In genomic region chr7:106865130-106866115, GRCh38 we compare ENCODE assay signal across 1 cellular context.
A peak's percentile ranks its signal among the peaks of the same experiment; 100 is the strongest.
TF ChIP-seq lines count a peak whose summit lies in the region.

Gene PIK3CG (plus strand): TSS chr7:106865282. CDS start chr7:106867562, 2,280 bp downstream.

TF ChIP-seq in K562, 482 proteins besides CTCF, POLR2A, EP300 and RAD21 (continued from another document and continues in another):
- TF ChIP-seq CUX1 (CRISPR knock-in tag; IDR thresholded peaks at IDR 0.05) (0 out of 2 replicates have a peak, but pooled peaks have one; percentile 23), NCOA1 (IDR thresholded peaks at IDR 0.05; ENCODE audit: low read depth) (peak; percentile 33; the same call in 1 of the 2 replicates), ELF2 (CRISPR knock-in tag; IDR thresholded peaks at IDR 0.05) (peak; percentile 74; the same call in 1 of the 2 replicates), TOE1 (IDR thresholded peaks at IDR 0.05; ENCODE audit: borderline replicate concordance) (peak; percentile 60), TOE1 (CRISPR knock-in tag; IDR thresholded peaks at IDR 0.05; ENCODE audit: borderline replicate concordance, low read depth) (0 out of 2 replicates have a peak, but pooled peaks have one; percentile 61), DIDO1 (tag; IDR thresholded peaks at IDR 0.05; ENCODE audit: low read depth) (no peak), CTBP1 (IDR thresholded peaks at IDR 0.05; ENCODE audit: borderline replicate concordance) (peak; percentile 84; the same call in 1 of the 2 replicates), STAT6 (CRISPR knock-in tag; IDR thresholded peaks at IDR 0.05) (0 out of 2 replicates have a peak, but pooled peaks have one; percentile 17), TARDBP (IDR thresholded peaks at IDR 0.05) (0 out of 2 replicates have a peak, but pooled peaks have one; percentile 50), RHOXF2B (CRISPR knock-in tag; conservative IDR thresholded peaks at IDR 0.05) (no peak), ARID1B (IDR thresholded peaks at IDR 0.05) (peak; percentile 56; the same call in 1 of the 2 replicates), REST (CRISPR knock-in tag; IDR thresholded peaks at IDR 0.05; ENCODE audit: low read depth) (no peak), CHD4 (IDR thresholded peaks at IDR 0.05; ENCODE audit: insufficient read depth, insufficient replicate concordance, low read depth, low read length, poor library complexity, severe bottlenecking) (peak; percentile 52), ZNF75A (CRISPR knock-in tag; IDR thresholded peaks at IDR 0.05) (peak; percentile 68; the same call in 1 of the 2 replicates), TEAD4 (IDR thresholded peaks at IDR 0.05; ENCODE audit: low read length) (no peak), TEAD4 (CRISPR knock-in tag; IDR thresholded peaks at IDR 0.05; ENCODE audit: borderline replicate concordance) (no peak), ELK3 (CRISPR knock-in tag; IDR thresholded peaks at IDR 0.05) (peak; percentile 77; the same call in 1 of the 2 replicates), FOXK2 (conservative IDR thresholded peaks at IDR 0.05 in 1 of 2, IDR thresholded peaks at IDR 0.05 in 1 of 2; ENCODE audit: low read depth in 2 of 2) (peak; percentile 54 to 78; a peak in 3 of 4 replicates), KDM5B (IDR thresholded peaks at IDR 0.05; ENCODE audit: insufficient replicate concordance, low read depth, low read length) (peak; percentile 55), KLF6 (CRISPR knock-in tag; IDR thresholded peaks at IDR 0.05; ENCODE audit: borderline replicate concordance) (peak; percentile 12; the same call in 1 of the 2 replicates), JUND (IDR thresholded peaks at IDR 0.05; ENCODE audit: borderline replicate concordance, low read depth, low read length) (no peak), JUND (tag; IDR thresholded peaks at IDR 0.05; ENCODE audit: borderline replicate concordance, low read depth, low read length) (peak; percentile 52; the same call in 1 of the 3 replicates), ZNF395 (CRISPR knock-in tag; IDR thresholded peaks at IDR 0.05) (peak; percentile 45; the same call in 1 of the 2 replicates), FOXA3 (CRISPR knock-in tag; conservative IDR thresholded peaks at IDR 0.05 in 1 of 2, IDR thresholded peaks at IDR 0.05 in 1 of 2) (0 out of 4 replicates have a peak, but pooled peaks of 1 of the 2 experiments have one; percentile 3), FOS (IDR thresholded peaks at IDR 0.05; ENCODE audit: extremely low read depth, insufficient read length) (no peak), ZBTB11 (CRISPR knock-in tag; IDR thresholded peaks at IDR 0.05) (peak in 1 of 3 experiments; percentile 82; a peak in 2 of 6 replicates), TAF1 (IDR thresholded peaks at IDR 0.05; ENCODE audit: control insufficient read depth, extremely low read depth, insufficient read depth, low read length, severe bottlenecking) (peak; percentile 43), HBP1 (CRISPR knock-in tag; IDR thresholded peaks at IDR 0.05) (0 out of 2 replicates have a peak, but pooled peaks have one; percentile 5), ZNF696 (CRISPR knock-in tag; conservative IDR thresholded peaks at IDR 0.05) (peak; percentile 78; the same call in 1 of the 2 replicates), SOX6 (IDR thresholded peaks at IDR 0.05) (peak; percentile 77), MNT (conservative IDR thresholded peaks at IDR 0.05) (peak; percentile 13 to 30; a peak in 2 of 4 replicates), ZNF707 (CRISPR knock-in tag; conservative IDR thresholded peaks at IDR 0.05) (no peak), ZC3H11A (IDR thresholded peaks at IDR 0.05; ENCODE audit: low read depth, low read length) (no peak), ZNF668 (CRISPR knock-in tag; IDR thresholded peaks at IDR 0.05) (peak; percentile 77; the same call in 1 of the 2 replicates), GABPB2 (CRISPR knock-in tag; conservative IDR thresholded peaks at IDR 0.05) (no peak)
